ENCODE assay signal across 8 cellular contexts in the genomic region with DNA sequence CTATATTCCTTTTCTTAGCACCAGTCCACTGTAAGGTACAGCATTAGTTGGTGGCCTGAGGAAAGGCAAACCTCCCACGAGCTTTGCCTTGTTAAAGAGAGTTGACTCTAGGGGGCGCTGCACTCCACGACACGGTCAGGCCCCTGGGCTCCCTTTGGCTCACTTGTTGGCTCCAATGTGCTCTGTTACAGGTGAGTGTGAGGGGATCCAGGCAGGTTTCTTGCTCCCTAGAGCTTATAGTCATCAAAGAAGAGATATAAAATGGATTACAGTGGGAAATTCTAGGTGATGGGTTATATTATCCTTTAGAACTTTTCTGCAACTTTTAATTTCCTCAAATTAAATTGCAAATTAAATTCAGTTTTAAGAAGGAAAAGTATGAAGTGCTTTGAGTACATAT. TPM values are rescaled to one million over a fixed set of nuclear protein-coding genes. Genes with fewer than 3 reads are reported as not detected.
A peak's percentile ranks its signal among the peaks of the same experiment; 100 is the strongest.
DNase-seq lines count a peak whose midpoint lies in the region; ATAC-seq and TF ChIP-seq lines count a peak whose summit lies in the region.

No MANE protein-coding gene starts in this region.

- ATAC-seq in activated CD8-positive, alpha-beta T cell treated with anti-CD3 and anti-CD28 coated beads for 36 hours, result peak; percentile 32
- ATAC-seq in memory B cell (ENCODE audit: low read depth) (peak; percentile 24), HG02840 (IDR thresholded peaks at IDR 0.05; ENCODE audit: low FRiP score, unreplicated experiment) (no peak)

- no peaks in the 10 kb centered on the region for H3K9me3 ChIP-seq in effector memory CD4-positive, alpha-beta T cell (ENCODE audit: control insufficient read depth, low read length)

- H3K36me3 ChIP-seq in effector memory CD4-positive, alpha-beta T cell (ENCODE audit: control insufficient read depth, insufficient read depth, low read length), result no peaks in the 10 kb centered on the region

- no peaks in the 10 kb centered on the region for H3K27me3 ChIP-seq in effector memory CD4-positive, alpha-beta T cell (replicated peaks; ENCODE audit: control insufficient read depth, insufficient read depth, low read length, poor library complexity, severe bottlenecking)

- no peak overlapping the region for H3K27ac Mint-ChIP-seq in activated CD8-positive, alpha-beta T cell treated with anti-CD3 and anti-CD28 coated beads for 36 hours
- no peak overlapping the region for H3K27ac Mint-ChIP-seq in memory B cell

- no peak overlapping the region for H3K4me3 ChIP-seq in effector memory CD4-positive, alpha-beta T cell (ENCODE audit: insufficient read depth, low read depth, low read length, poor library complexity, severe bottlenecking)

- intact Hi-C loops in activated CD8-positive, alpha-beta T cell treated with anti-CD3 and anti-CD28 coated beads for 36 hours (cut with micrococcal nuclease), result loop anchor here (10.0 kb wide), 3 partner anchors 142 to 432 kb away; a partner anchor contains a TSS

- H3K4me1 ChIP-seq in effector memory CD4-positive, alpha-beta T cell (ENCODE audit: control insufficient read depth, insufficient read depth, low read length, poor library complexity, severe bottlenecking), result peaks cover 1% of the 10 kb centered on the region

- no peak overlapping the region for H3K27ac ChIP-seq in effector memory CD4-positive, alpha-beta T cell (ENCODE audit: insufficient read depth, low read length, poor library complexity, severe bottlenecking)

- H3K4me3 Mint-ChIP-seq in activated CD8-positive, alpha-beta T cell treated with anti-CD3 and anti-CD28 coated beads for 36 hours, result no peak overlapping the region
- no peak overlapping the region for H3K4me3 Mint-ChIP-seq in memory B cell

- H3K4me1 Mint-ChIP-seq in activated CD8-positive, alpha-beta T cell treated with anti-CD3 and anti-CD28 coated beads for 36 hours (ENCODE audit: low read depth), result peaks cover 6% of the 10 kb centered on the region
- peaks cover 16% of the 10 kb centered on the region for H3K4me1 Mint-ChIP-seq in memory B cell

- CTCF ChIA-PET in activated CD8-positive, alpha-beta T cell treated with anti-CD3 and anti-CD28 coated beads for 36 hours (lab: Charles Lee), result interaction anchor here (0.6 to 2.0 kb wide), 58 partner anchors 8 to 472 kb away, joined by 3 to 17 read pairs (median 4); a partner anchor contains a TSS

- no peaks in the 10 kb centered on the region for H3K9me3 Mint-ChIP-seq in activated CD8-positive, alpha-beta T cell treated with anti-CD3 and anti-CD28 coated beads for 36 hours
- H3K9me3 Mint-ChIP-seq in memory B cell, result no peaks in the 10 kb centered on the region

- H3K27me3 Mint-ChIP-seq in activated CD8-positive, alpha-beta T cell treated with anti-CD3 and anti-CD28 coated beads for 36 hours, result no peaks in the 10 kb centered on the region
- no peaks in the 10 kb centered on the region for H3K27me3 Mint-ChIP-seq in memory B cell

- no peaks in the 10 kb centered on the region for H3K36me3 Mint-ChIP-seq in activated CD8-positive, alpha-beta T cell treated with anti-CD3 and anti-CD28 coated beads for 36 hours (ENCODE audit: low read depth)
- no peaks in the 10 kb centered on the region for H3K36me3 Mint-ChIP-seq in memory B cell

- POLR2A ChIA-PET in activated CD8-positive, alpha-beta T cell treated with anti-CD3 and anti-CD28 coated beads for 36 hours (lab: Charles Lee), result no interaction called here

- peak; percentile 91 for TF ChIP-seq CTCF in activated CD8-positive, alpha-beta T cell treated with anti-CD3 and anti-CD28 coated beads for 36 hours (IDR thresholded peaks at IDR 0.05)

- peak; percentile 93 for DNase-seq in DMS 273 (lab: John Stamatoyannopoulos, UW; ENCODE audit: unreplicated experiment)
- DNase-seq in HPDE6-E6E7 (ENCODE audit: extremely low spot score), result peak; percentile 69
- peak; percentile 95 for DNase-seq in NCI-H82 (lab: John Stamatoyannopoulos, UW)
- DNase-seq in activated CD8-positive, alpha-beta T cell treated with anti-CD3 and anti-CD28 coated beads for 36 hours, result peak; percentile 91
- DNase-seq in effector memory CD4-positive, alpha-beta T cell, result peak; percentile 41 to 67 (median 48)
- DNase-seq in memory B cell (ENCODE audit: low spot score in 2 of 2), result peak; percentile 84 to 85
- DNase-seq in stimulated activated CD8-positive, alpha-beta memory T cell treated with anti-CD3 and anti-CD28 coated beads, Interleukin-15, amount 100 ng/mL, for 48 hours (ENCODE audit: low read depth in 2 of 2), result peak; percentile 61 to 62

RNA-seq across cellular contexts. Expression of a gene that starts 3.7 kb away (rescaled TPM):
- total RNA-seq in activated CD8-positive, alpha-beta T cell treated with anti-CD3 and anti-CD28 coated beads for 36 hours, result not detected

RNA-seq across cellular contexts. Expression of a gene that starts 4.3 kb away (rescaled TPM):
- total RNA-seq in activated CD8-positive, alpha-beta T cell treated with anti-CD3 and anti-CD28 coated beads for 36 hours, result 1 to 10 TPM; 8.9 to 9.8 TPM
